In the genomic region with DNA sequence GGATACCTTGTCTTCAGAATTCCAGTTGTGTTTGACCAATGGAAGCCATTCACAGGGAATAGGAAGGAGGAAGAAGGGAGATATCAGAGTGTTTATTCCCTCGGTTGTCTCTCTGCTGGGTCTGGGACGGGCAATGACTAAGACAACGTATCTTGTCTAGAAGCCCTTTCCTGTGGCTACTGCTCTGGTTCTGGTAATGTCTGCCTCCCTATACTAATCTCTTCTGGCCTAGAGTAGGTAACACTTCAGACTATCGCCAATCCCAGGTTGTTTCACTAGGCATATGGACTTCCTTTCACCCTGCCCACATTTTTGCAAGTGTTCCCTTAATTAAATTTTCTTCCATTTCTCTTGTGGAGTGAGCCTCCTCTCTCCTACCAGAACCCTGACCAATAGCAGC, we compare ENCODE assay signal across 31 cellular contexts.
"Had no signal": no experiment of that assay in that cellular context is flagged by ENCODE, and none has a peak within 500 bp of the region (broad histone marks: within the 10 kb centered on the region; RNA-seq: fewer than 3 reads in every experiment).

No MANE protein-coding gene starts in this region.

- H3K4me1 ChIP-seq: esophagus muscularis mucosa, gastrocnemius medialis had no signal

- H3K4me3 ChIP-seq: coronary artery, dorsolateral prefrontal cortex, esophagus muscularis mucosa, gastrocnemius medialis had no signal

- H3K36me3 Mint-ChIP-seq: activated naive CD8-positive, alpha-beta T cell had no signal

- H3K27ac ChIP-seq: brain microvascular endothelial cell, coronary artery, dorsolateral prefrontal cortex, esophagus muscularis mucosa, foreskin keratinocyte, gastrocnemius medialis, VCaP had no signal

- ATAC-seq: activated T-cell treated with anti-CD3 and anti-CD28 coated beads, Interleukin-2, amount 50 U/mL, for 72 hours; activated T-helper 17 cell treated with anti-CD3 and anti-CD28 coated beads, Interleukin-2, amount 50 U/mL, for 72 hours; foreskin keratinocyte; gastrocnemius medialis; WTC11 had no signal

- H3K4me1 Mint-ChIP-seq: activated T-helper 17 cell treated with anti-CD3 and anti-CD28 coated beads, Interleukin-2, amount 50 U/mL, for 72 hours; central memory CD8-positive, alpha-beta T cell had no signal

- DNase-seq: activated CD4-positive, alpha-beta memory T cell treated with anti-CD3 and anti-CD28 coated beads, Interleukin-2, amount 10 ng/mL, durations not matched to agents 7 days and 5 days; activated CD4-positive, alpha-beta T cell treated with anti-CD3 and anti-CD28 coated beads for 1 hour; activated CD4-positive, alpha-beta T cell treated with anti-CD3 and anti-CD28 coated beads for 4 hours; activated CD4-positive, alpha-beta T cell treated with anti-CD3 and anti-CD28 coated beads, Interleukin-2, amount 10 ng/mL, durations not matched to agents 7 days and 5 days; activated CD4-positive, alpha-beta T cell treated with anti-CD3 and anti-CD28 coated beads, Interleukin-2, amount 50 U/mL, for 4 hours; activated CD8-positive, alpha-beta memory T cell treated with anti-CD3 and anti-CD28 coated beads, Interleukin-2, amount 50 U/mL, for 48 hours; activated effector memory CD4-positive, alpha-beta T cell treated with Interleukin-2 at 50 U/mL for 16 hours; activated gamma-delta T cell treated with Interleukin-2 at 50 U/mL for 16 hours; activated naive CD4-positive, alpha-beta T cell treated with anti-CD3 and anti-CD28 coated beads, Interleukin-2, amount 50 U/mL, for 16 hours; activated naive CD4-positive, alpha-beta T cell treated with Interleukin-2 at 50 U/mL for 16 hours; activated T-cell treated with anti-CD3 and anti-CD28 coated beads for 4 hours; activated T-cell treated with anti-CD3 and anti-CD28 coated beads, Interleukin-2, amount 50 U/mL, for 24 hours; activated T-cell treated with anti-CD3 and anti-CD28 coated beads, Interleukin-2, amount 50 U/mL, for 72 hours; amniotic stem cell; anterior cingulate cortex; brain microvascular endothelial cell; dorsolateral prefrontal cortex; effector memory CD4-positive, alpha-beta T cell; erythroblast; foreskin keratinocyte; gastrocnemius medialis; glutamatergic neuron; T-helper 2 cell had no signal

- H3K27me3 ChIP-seq: brain microvascular endothelial cell, esophagus muscularis mucosa, foreskin keratinocyte, gastrocnemius medialis had no signal

- H3K27ac Mint-ChIP-seq: activated CD4-positive, alpha-beta memory T cell treated with anti-CD3 and anti-CD28 coated beads, Interleukin-2, amount 10 ng/mL, durations not matched to agents 7 days and 5 days; activated CD4-positive, alpha-beta T cell treated with anti-CD3 and anti-CD28 coated beads, Interleukin-2, amount 10 ng/mL, durations not matched to agents 7 days and 5 days; activated naive CD8-positive, alpha-beta T cell; activated T-cell treated with anti-CD3 and anti-CD28 coated beads, Interleukin-2, amount 50 U/mL, for 24 hours; activated T-cell treated with anti-CD3 and anti-CD28 coated beads, Interleukin-2, amount 50 U/mL, for 72 hours; activated T-helper 17 cell treated with anti-CD3 and anti-CD28 coated beads, Interleukin-2, amount 50 U/mL, for 72 hours; dendritic cell treated with granulocyte-macrophage colony-stimulating factor and Interleukin-4, amounts not matched to agents 40 ng/mL and 50 ng/mL, for 4 days; WTC11 had no signal

- H3K4me3 Mint-ChIP-seq: activated CD4-positive, alpha-beta memory T cell treated with anti-CD3 and anti-CD28 coated beads, Interleukin-2, amount 10 ng/mL, durations not matched to agents 7 days and 5 days; activated CD4-positive, alpha-beta T cell treated with anti-CD3 and anti-CD28 coated beads, Interleukin-2, amount 10 ng/mL, durations not matched to agents 7 days and 5 days; activated naive CD8-positive, alpha-beta T cell; activated T-cell treated with anti-CD3 and anti-CD28 coated beads, Interleukin-2, amount 50 U/mL, for 24 hours; activated T-cell treated with anti-CD3 and anti-CD28 coated beads, Interleukin-2, amount 50 U/mL, for 72 hours; activated T-helper 17 cell treated with anti-CD3 and anti-CD28 coated beads, Interleukin-2, amount 50 U/mL, for 72 hours; central memory CD8-positive, alpha-beta T cell; dendritic cell treated with granulocyte-macrophage colony-stimulating factor and Interleukin-4, amounts not matched to agents 40 ng/mL and 50 ng/mL, for 4 days; WTC11 had no signal

- H3K9me3 ChIP-seq: esophagus muscularis mucosa, gastrocnemius medialis had no signal

- H3K27me3 Mint-ChIP-seq: activated CD4-positive, alpha-beta memory T cell treated with anti-CD3 and anti-CD28 coated beads, Interleukin-2, amount 10 ng/mL, durations not matched to agents 7 days and 5 days; activated CD4-positive, alpha-beta T cell treated with anti-CD3 and anti-CD28 coated beads, Interleukin-2, amount 10 ng/mL, durations not matched to agents 7 days and 5 days; activated T-cell treated with anti-CD3 and anti-CD28 coated beads, Interleukin-2, amount 50 U/mL, for 24 hours; activated T-helper 17 cell treated with anti-CD3 and anti-CD28 coated beads, Interleukin-2, amount 50 U/mL, for 72 hours; central memory CD8-positive, alpha-beta T cell; dendritic cell treated with granulocyte-macrophage colony-stimulating factor and Interleukin-4, amounts not matched to agents 40 ng/mL and 50 ng/mL, for 4 days had no signal

- H3K36me3 ChIP-seq: brain microvascular endothelial cell, esophagus muscularis mucosa, gastrocnemius medialis had no signal
